In genomic region chr12:12273291-12273957, GRCh38 we compare ENCODE assay signal across 21 cellular contexts. TPM values are rescaled to one million over a fixed set of nuclear protein-coding genes. Genes with fewer than 3 reads are reported as not detected.
DNase-seq lines count a peak whose midpoint lies in the region; ATAC-seq and TF ChIP-seq lines count a peak whose summit lies in the region.
"Had no signal": no experiment of that assay in that cellular context is flagged by ENCODE, and none has a peak within 500 bp of the region (broad histone marks: within the 10 kb centered on the region; RNA-seq: fewer than 3 reads in every experiment).

No MANE protein-coding gene starts in this region.

- intact Hi-C loops in thyroid gland (cut with DNase I) (no loop called here), lower leg skin (cut with DNase I; ENCODE audit: low total_unique reads) (no loop called here), left colon (cut with DNase I, micrococcal nuclease) (no loop called here)

- H3K9me3 ChIP-seq in GM23248 (ENCODE audit: low read depth) (no peaks in the 10 kb centered on the region), SK-N-MC (ENCODE audit: low read depth, low read length) (no peaks in the 10 kb centered on the region), hepatocyte (ENCODE audit: low read depth) (no peaks in the 10 kb centered on the region), thyroid gland (no peaks in the 10 kb centered on the region)
- H3K9me3 ChIP-seq: mucosa of descending colon had no signal

- no peaks in the 10 kb centered on the region for H4K20me1 ChIP-seq in GM23248 (ENCODE audit: insufficient read depth)
- no peaks in the 10 kb centered on the region for H4K20me1 ChIP-seq in hepatocyte (ENCODE audit: insufficient read depth, poor library complexity, severe bottlenecking)

- 55 to 61% methylated on average over 4 of the region's 4 CpGs for WGBS in GM23248 (ENCODE audit: low coverage in 1 of 2, low lambda C conversion rate in 2 of 2, missing lambda C conversion rate in 2 of 2), 2 experiments
- 92% methylated on average over 4 of the region's 4 CpGs for WGBS in hepatocyte (ENCODE audit: low lambda C conversion rate, missing lambda C conversion rate)
- WGBS in thyroid gland, 2 donors, result 91 to 94% methylated on average over 4 of the region's 4 CpGs
- WGBS in lower leg skin, 2 donors, result 92% methylated on average over 4 of the region's 4 CpGs

- H3F3A ChIP-seq in GM23248 (ENCODE audit: insufficient read depth), result peaks cover 14% of the 10 kb centered on the region

- H3K4me3 ChIP-seq in GM23248 (0 out of 2 replicates have a peak overlapping the region, but pooled peaks have one; percentile 23), SK-N-MC (no peak overlapping the region), hepatocyte (no peak overlapping the region), thyroid gland (replicated peaks in 1 of 3) (no peak overlapping the region), lower leg skin (ENCODE audit: low read depth, poor library complexity, severe bottlenecking) (no peak overlapping the region)
- H3K4me3 ChIP-seq: mucosa of descending colon, right atrium auricular region, tibial nerve had no signal

- H2AFZ ChIP-seq in GM23248 (peak overlapping the region; percentile 61), hepatocyte (no peak overlapping the region)

- H3K9me2 ChIP-seq in GM23248 (ENCODE audit: insufficient read depth) (no peaks in the 10 kb centered on the region), hepatocyte (replicated peaks; ENCODE audit: insufficient read depth) (no peaks in the 10 kb centered on the region)

- no peaks in the 10 kb centered on the region for H3K36me3 ChIP-seq in GM23248 (ENCODE audit: low read depth)
- no peaks in the 10 kb centered on the region for H3K36me3 ChIP-seq in SK-N-MC (ENCODE audit: insufficient read depth, low read length)
- H3K36me3 ChIP-seq in hepatocyte (replicated peaks; ENCODE audit: insufficient read depth, low read depth), result no peaks in the 10 kb centered on the region
- H3K36me3 ChIP-seq in thyroid gland, result no peaks in the 10 kb centered on the region
- H3K36me3 ChIP-seq: right atrium auricular region, tibial nerve had no signal

- H3K4me2 ChIP-seq in GM23248 (ENCODE audit: unreplicated experiment) (peak overlapping the region; percentile 58), hepatocyte (no peak overlapping the region)

- no peak for TF ChIP-seq POLR2A in thyroid gland (IDR thresholded peaks at IDR 0.05)
- no peak for TF ChIP-seq POLR2A in lower leg skin (IDR thresholded peaks at IDR 0.05)

- H3K9ac ChIP-seq in GM23248 (peak overlapping the region; percentile 41), SK-N-MC (ENCODE audit: insufficient read length) (no peak overlapping the region)

- H3K27me3 ChIP-seq in GM23248 (replicated peaks; ENCODE audit: insufficient read depth) (no peaks in the 10 kb centered on the region), hepatocyte (no peaks in the 10 kb centered on the region), thyroid gland (no peaks in the 10 kb centered on the region)
- H3K27me3 ChIP-seq: right atrium auricular region, tibial nerve had no signal

- no peak for ATAC-seq in GM21825 (IDR thresholded peaks at IDR 0.05; ENCODE audit: unreplicated experiment)
- ATAC-seq in GM21447 (IDR thresholded peaks at IDR 0.05; ENCODE audit: unreplicated experiment), result no peak
- no peak for ATAC-seq in left colon
- ATAC-seq: mucosa of descending colon had no signal

- H3K4me1 ChIP-seq in GM23248 (ENCODE audit: insufficient read depth) (peaks cover 16% of the 10 kb centered on the region), hepatocyte (ENCODE audit: insufficient read depth) (peaks cover 6% of the 10 kb centered on the region), thyroid gland (no peaks in the 10 kb centered on the region)
- H3K4me1 ChIP-seq: right atrium auricular region had no signal

- TF ChIP-seq CTCF in hepatocyte (IDR thresholded peaks at IDR 0.05; ENCODE audit: poor library complexity), result no peak
- TF ChIP-seq CTCF in thyroid gland (IDR thresholded peaks at IDR 0.05), result no peak
- no peak for TF ChIP-seq CTCF in lower leg skin (IDR thresholded peaks at IDR 0.05)

- in situ Hi-C loops in GM23248 (cut with MboI), result no loop called here

- peak; percentile 31 for DNase-seq in GM23248
- no peak for DNase-seq in SK-N-MC (ENCODE audit: low read depth, low spot score)
- DNase-seq in hepatocyte (ENCODE audit: low spot score), result no peak
- no peak for DNase-seq in thyroid gland
- DNase-seq in lower leg skin (ENCODE audit: low spot score in 2 of 2), result no peak
- no peak for DNase-seq in left colon
- DNase-seq: activated CD4-positive, alpha-beta T cell treated with anti-CD3 and anti-CD28 coated beads for 4 hours; activated CD8-positive, alpha-beta memory T cell treated with anti-CD3 and anti-CD28 coated beads, Interleukin-2, amount 50 U/mL, for 48 hours; activated naive CD4-positive, alpha-beta T cell; aorta; Kasumi-1; left cardiac atrium; mucosa of descending colon; NCI-H1105 treated with DMSO at 0.1 percent for 48 hours; NCI-H69; nucleus accumbens; stimulated activated naive CD4-positive, alpha-beta T cell treated with Interleukin-2 at 50 U/mL for 16 hours had no signal

- H3K79me2 ChIP-seq in GM23248 (ENCODE audit: insufficient read depth) (no peaks in the 10 kb centered on the region), hepatocyte (no peaks in the 10 kb centered on the region)

- H3K27ac ChIP-seq in GM23248 (peak overlapping the region; percentile 74), SK-N-MC (0 out of 2 replicates have a peak overlapping the region, but pooled peaks have one; percentile 3), hepatocyte (peak overlapping the region; percentile 9), thyroid gland (peak overlapping the region; percentile 15 to 82 (median 62))
- H3K27ac ChIP-seq: right atrium auricular region had no signal

RNA-seq across cellular contexts. Expression of gene LRP6, which starts 6.6 kb away (rescaled TPM):
- 19.2 and 20.1 TPM in 2 replicates for total RNA-seq in GM23248 (2014; rRNA removed; shearing (Covaris generic))
- 10.3 and 10.8 TPM in 2 replicates for polyA plus RNA-seq in GM23248 (2016; fragmentation: Nextera tagmentation; extraction: Ambion mirVana)
- total RNA-seq in hepatocyte, result 35.8 and 42.4 TPM in 2 replicates
- polyA plus RNA-seq in hepatocyte, result 17.1 and 17.5 TPM in 2 replicates
- total RNA-seq in thyroid gland, result 10 to 100 TPM; 38.7 to 47.7 (median 42.7) TPM
- total RNA-seq in lower leg skin, result 10 to 100 TPM; 19.6 to 37.3 (median 26.1) TPM
- total RNA-seq in left colon, result 10 to 100 TPM; 31.2 to 32.7 TPM

Comparison
In these comparisons a context has a peak if more than half of its experiments do, and no peak if none do; other contexts are left out.
1. H3K27ac ChIP-seq: peak in every context shown above with its lines; median percentile 74 in GM23248; 62 in thyroid gland; 9 in hepatocyte; 3 in SK-N-MC.